In the genomic region with DNA sequence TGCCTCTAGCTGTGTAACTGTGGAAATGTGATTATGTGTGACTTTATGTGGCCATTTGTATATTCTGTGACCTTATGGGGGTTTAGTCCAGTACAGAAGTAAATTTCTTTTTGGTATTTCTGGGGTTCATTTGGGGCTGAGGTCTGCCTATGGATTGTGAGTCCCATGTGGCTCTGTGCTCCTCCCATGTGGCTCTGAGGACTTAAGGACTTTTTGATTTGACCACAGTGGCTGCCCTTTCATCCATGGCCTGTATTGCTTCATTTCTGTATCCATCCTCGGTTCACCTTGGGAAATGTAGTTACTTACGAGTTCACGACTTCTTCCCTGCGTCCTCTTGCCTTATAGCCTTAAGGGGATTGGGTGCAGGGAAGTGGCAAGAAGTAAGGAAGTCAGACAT, we compare ENCODE assay signal across 9 cellular contexts. TPM values are rescaled to one million over a fixed set of nuclear protein-coding genes. Genes with fewer than 3 reads are reported as not detected.
DNase-seq lines count a peak whose midpoint lies in the region; ATAC-seq and TF ChIP-seq lines count a peak whose summit lies in the region.
"Had no signal": no experiment of that assay in that cellular context is flagged by ENCODE, and none has a peak within 500 bp of the region (broad histone marks: within the 10 kb centered on the region; RNA-seq: fewer than 3 reads in every experiment).

No MANE protein-coding gene starts in this region.

- no peak overlapping the region for H3K27ac ChIP-seq in stomach smooth muscle (ENCODE audit: low read length)
- no peak overlapping the region for H3K27ac ChIP-seq in caudate nucleus (ENCODE audit: low read depth, low read length)

- peaks cover 35% of the 10 kb centered on the region for H3K36me3 Mint-ChIP-seq in activated CD4-positive, alpha-beta T cell treated with anti-CD3 and anti-CD28 coated beads, Interleukin-2, amount 10 ng/mL, durations not matched to agents 24 days and 14 days (ENCODE audit: low read depth)
- H3K36me3 Mint-ChIP-seq in activated B cell treated with CpG ODN at 0.5 μM for 24 hours (ENCODE audit: low read depth), result peaks cover 43% of the 10 kb centered on the region

- ATAC-seq in activated B cell treated with CpG ODN at 0.5 μM for 24 hours (ENCODE audit: low read depth), result no peak

- CTCF ChIA-PET in activated B cell treated with CpG ODN at 0.5 μM for 24 hours (lab: Charles Lee), result no interaction called here

- peaks cover 10% of the 10 kb centered on the region for H3K9me3 Mint-ChIP-seq in activated CD4-positive, alpha-beta T cell treated with anti-CD3 and anti-CD28 coated beads, Interleukin-2, amount 10 ng/mL, durations not matched to agents 24 days and 14 days
- H3K9me3 Mint-ChIP-seq in activated B cell treated with CpG ODN at 0.5 μM for 24 hours, result peaks cover 14% of the 10 kb centered on the region

- H3K4me3 Mint-ChIP-seq in activated CD4-positive, alpha-beta T cell treated with anti-CD3 and anti-CD28 coated beads, Interleukin-2, amount 10 ng/mL, durations not matched to agents 24 days and 14 days, result peak overlapping the region; percentile 91
- H3K4me3 Mint-ChIP-seq in activated B cell treated with CpG ODN at 0.5 μM for 24 hours, result peak overlapping the region; percentile 97

- TF ChIP-seq CTCF in activated B cell treated with CpG ODN at 0.5 μM for 24 hours (IDR thresholded peaks at IDR 0.05) (no peak), GM10266 (IDR thresholded peaks at IDR 0.05; ENCODE audit: control insufficient read depth, insufficient read depth, low read depth, missing control alignments) (no peak)

- H3K4me1 ChIP-seq in iPS-15b (ENCODE audit: control insufficient read depth, insufficient read depth, low read length) (no peaks in the 10 kb centered on the region), stomach smooth muscle (ENCODE audit: control insufficient read depth, insufficient read depth, low read length) (peaks cover 10% of the 10 kb centered on the region)

- no peaks in the 10 kb centered on the region for H3K27me3 Mint-ChIP-seq in activated CD4-positive, alpha-beta T cell treated with anti-CD3 and anti-CD28 coated beads, Interleukin-2, amount 10 ng/mL, durations not matched to agents 24 days and 14 days
- H3K27me3 Mint-ChIP-seq in activated B cell treated with CpG ODN at 0.5 μM for 24 hours, result no peaks in the 10 kb centered on the region

- peak overlapping the region; percentile 92 for H3K27ac Mint-ChIP-seq in activated CD4-positive, alpha-beta T cell treated with anti-CD3 and anti-CD28 coated beads, Interleukin-2, amount 10 ng/mL, durations not matched to agents 24 days and 14 days
- peak overlapping the region; percentile 92 for H3K27ac Mint-ChIP-seq in activated B cell treated with CpG ODN at 0.5 μM for 24 hours

- H3K4me1 Mint-ChIP-seq in activated CD4-positive, alpha-beta T cell treated with anti-CD3 and anti-CD28 coated beads, Interleukin-2, amount 10 ng/mL, durations not matched to agents 24 days and 14 days, result peaks cover 17% of the 10 kb centered on the region
- H3K4me1 Mint-ChIP-seq in activated B cell treated with CpG ODN at 0.5 μM for 24 hours, result peaks cover 32% of the 10 kb centered on the region

- H3K4me3 ChIP-seq in iPS-15b (ENCODE audit: low read depth, low read length) (peak overlapping the region; percentile 91), stomach smooth muscle (ENCODE audit: low read length in 2 of 2) (peak overlapping the region; percentile 99)

- H3K9ac ChIP-seq in iPS-15b (ENCODE audit: low read depth, low read length), result no peak overlapping the region
- peak overlapping the region; percentile 99 for H3K9ac ChIP-seq in stomach smooth muscle (ENCODE audit: low read length in 2 of 2)

- POLR2A ChIA-PET in activated B cell treated with CpG ODN at 0.5 μM for 24 hours (lab: Charles Lee), result interaction anchor here (1.5 to 2.0 kb wide), 2 partner anchors 93 to 427 kb away, joined by 4 to 11 read pairs; a partner anchor contains a TSS

- no peaks in the 10 kb centered on the region for H3K27me3 ChIP-seq in iPS-15b (ENCODE audit: control insufficient read depth, insufficient read depth, low read length)
- no peaks in the 10 kb centered on the region for H3K27me3 ChIP-seq in stomach smooth muscle (ENCODE audit: control insufficient read depth in 1 of 2, insufficient read depth in 2 of 2, low read length in 2 of 2)

- intact Hi-C loops in activated CD4-positive, alpha-beta T cell treated with anti-CD3 and anti-CD28 coated beads, Interleukin-2, amount 10 ng/mL, durations not matched to agents 24 days and 14 days (cut with micrococcal nuclease), result loop anchor here (2.0 to 10.0 kb wide), 6 partner anchors 132 to 864 kb away; a partner anchor contains a TSS
- intact Hi-C loops in activated B cell treated with CpG ODN at 0.5 μM for 24 hours (cut with micrococcal nuclease), result loop anchor here (2.0 to 5.0 kb wide), 6 partner anchors 292 to 862 kb away; a partner anchor contains a TSS

- no peaks in the 10 kb centered on the region for H3K9me3 ChIP-seq in iPS-15b (ENCODE audit: control insufficient read depth, insufficient read depth, low read length)
- H3K9me3 ChIP-seq in stomach smooth muscle (ENCODE audit: control insufficient read depth in 2 of 2, low read length in 2 of 2), result peaks cover 0 to 9% of the 10 kb centered on the region in 2 donors

- no peaks in the 10 kb centered on the region for H3K36me3 ChIP-seq in iPS-15b (ENCODE audit: control insufficient read depth, insufficient read depth, low read length)
- peaks cover 0 to 4% of the 10 kb centered on the region in 2 donors for H3K36me3 ChIP-seq in stomach smooth muscle (ENCODE audit: control insufficient read depth in 2 of 2, insufficient read depth in 2 of 2, low read length in 2 of 2)

- no peak for DNase-seq in activated CD4-positive, alpha-beta T cell treated with anti-CD3 and anti-CD28 coated beads, Interleukin-2, amount 10 ng/mL, durations not matched to agents 24 days and 14 days
- DNase-seq in activated CD4-positive, alpha-beta T cell treated with anti-CD3 and anti-CD28 coated beads, Interleukin-2, amount 50 U/mL, for 48 hours, result no peak
- DNase-seq in activated B cell treated with CpG ODN at 0.5 μM for 24 hours (no peak), caudate nucleus (lab: John Stamatoyannopoulos, UW) (no peak), dermis blood vessel endothelial cell (no peak), GM10266 (ENCODE audit: extremely low spot score) (no peak)
- DNase-seq: DMS153 had no signal

RNA-seq across cellular contexts. Expression of a gene that starts 1.0 kb away (rescaled TPM):
- 9.8 and 11.9 TPM in 2 replicates for total RNA-seq in activated CD4-positive, alpha-beta T cell treated with anti-CD3 and anti-CD28 coated beads, Interleukin-2, amount 10 ng/mL, durations not matched to agents 24 days and 14 days
- 11.6 and 11.9 TPM in 2 replicates for total RNA-seq in activated B cell treated with CpG ODN at 0.5 μM for 24 hours
- 9.0 and 9.7 TPM in 2 replicates for total RNA-seq in dermis blood vessel endothelial cell
